ENCODE assay signal across 10 cellular contexts in the genomic region with DNA sequence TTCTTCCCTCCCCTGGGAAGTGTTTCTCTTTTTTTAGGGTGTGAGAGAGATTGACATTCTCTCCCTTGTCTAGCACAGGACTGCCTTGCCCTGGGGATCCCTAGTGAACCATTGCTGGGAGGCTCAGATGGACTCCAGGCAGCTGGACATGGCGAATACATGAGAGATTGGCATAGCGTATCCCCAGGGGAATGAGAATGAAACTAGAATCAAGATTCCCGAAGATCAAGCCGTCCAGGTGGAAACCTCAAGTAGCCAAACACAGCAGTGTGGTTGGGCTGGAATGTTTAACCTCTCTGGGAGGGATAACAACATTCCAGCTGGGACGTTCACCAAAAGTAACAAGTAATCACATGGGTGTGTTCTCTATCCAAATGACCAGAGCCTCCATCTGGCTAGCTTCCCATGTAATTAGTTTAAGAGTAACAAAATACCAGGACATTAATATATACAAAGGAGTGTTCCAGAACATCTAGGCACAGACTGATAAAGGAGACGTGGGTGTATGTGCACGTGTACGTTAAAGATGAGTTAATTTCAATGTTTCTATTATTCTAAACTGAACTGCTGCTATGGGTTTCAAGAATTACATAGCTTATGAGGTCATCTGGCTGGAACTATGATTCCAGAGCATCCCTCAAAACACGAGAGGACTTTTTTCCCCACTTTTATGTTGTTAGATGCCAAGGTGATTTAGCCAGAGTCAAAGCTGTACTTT.
A peak's percentile ranks its signal among the peaks of the same experiment; 100 is the strongest.
DNase-seq lines count a peak whose midpoint lies in the region; ATAC-seq and TF ChIP-seq lines count a peak whose summit lies in the region.
"Had no signal": no experiment of that assay in that cellular context is flagged by ENCODE, and none has a peak within 500 bp of the region (broad histone marks: within the 10 kb centered on the region; RNA-seq: fewer than 3 reads in every experiment).

No MANE protein-coding gene starts in this region.

- peaks cover 2 to 18% (median 11%) of the 10 kb centered on the region in 4 donors for H3K4me1 ChIP-seq in upper lobe of left lung
- no peaks in the 10 kb centered on the region for H3K4me1 ChIP-seq in smooth muscle cell (ENCODE audit: low read depth)
- H3K4me1 ChIP-seq in colonic mucosa = peaks cover 3% of the 10 kb centered on the region

- no peaks in the 10 kb centered on the region for H3K4me1 Mint-ChIP-seq in activated naive CD8-positive, alpha-beta T cell treated with anti-CD3 and anti-CD28 coated beads for 36 hours

- 49 to 53% methylated on average over 9 of the region's 9 CpGs for WGBS in upper lobe of left lung, 2 donors
- 76% methylated on average over 9 of the region's 9 CpGs for WGBS in smooth muscle cell (ENCODE audit: low lambda C conversion rate)

- no peak overlapping the region for H3K27ac Mint-ChIP-seq in activated naive CD8-positive, alpha-beta T cell treated with anti-CD3 and anti-CD28 coated beads for 36 hours

- peaks cover 2% of the 10 kb centered on the region for H3K9me3 Mint-ChIP-seq in activated naive CD8-positive, alpha-beta T cell treated with anti-CD3 and anti-CD28 coated beads for 36 hours

- no peak for TF ChIP-seq RAD21 in Ishikawa (IDR thresholded peaks at IDR 0.05; ENCODE audit: low read depth)

- no peak overlapping the region for H2AFZ ChIP-seq in smooth muscle cell (ENCODE audit: low read depth)

- intact Hi-C loops in colonic mucosa (cut with DNase I) = no loop called here

- H3K79me2 ChIP-seq in smooth muscle cell (ENCODE audit: low read depth) = no peaks in the 10 kb centered on the region

- H3K4me2 ChIP-seq in smooth muscle cell = no peak overlapping the region

- peaks cover 58% of the 10 kb centered on the region for H3K27me3 Mint-ChIP-seq in activated naive CD8-positive, alpha-beta T cell treated with anti-CD3 and anti-CD28 coated beads for 36 hours

- H3K27ac ChIP-seq in caudate nucleus (ENCODE audit: low read depth, low read length) (peak overlapping the region; percentile 0), upper lobe of left lung (peak overlapping the region; percentile 40 to 63 (median 58)), smooth muscle cell (ENCODE audit: low read depth) (no peak overlapping the region), colonic mucosa (no peak overlapping the region)

- H3K9me3 ChIP-seq in upper lobe of left lung (no peaks in the 10 kb centered on the region), smooth muscle cell (replicated peaks; ENCODE audit: low read depth) (no peaks in the 10 kb centered on the region), colonic mucosa (no peaks in the 10 kb centered on the region)

- H3K36me3 Mint-ChIP-seq in activated naive CD8-positive, alpha-beta T cell treated with anti-CD3 and anti-CD28 coated beads for 36 hours = no peaks in the 10 kb centered on the region

- ATAC-seq in left lobe of liver = peak; percentile 73
- peak; percentile 82 to 83 for ATAC-seq in upper lobe of left lung (ENCODE audit: low FRiP score in 2 of 2)

- TF ChIP-seq POLR2A in upper lobe of left lung (IDR thresholded peaks at IDR 0.05) = peak in 1 of 4 donors; percentile 19

- H3K9ac ChIP-seq in smooth muscle cell (ENCODE audit: low read depth) (no peak overlapping the region), colonic mucosa (ENCODE audit: low read depth in 2 of 2, low read length in 2 of 2) (peak overlapping the region in 1 of 2 donors; percentile 13)

- H3K4me3 ChIP-seq in upper lobe of left lung (peak overlapping the region in 1 of 4 donors; percentile 16), smooth muscle cell (no peak overlapping the region), colonic mucosa (no peak overlapping the region)

- no peak for DNase-seq in caudate nucleus (lab: John Stamatoyannopoulos, UW)
- DNase-seq in left lobe of liver (ENCODE audit: low spot score) = no peak
- DNase-seq in upper lobe of left lung = peak in 1 of 2 donors; percentile 26
- no peak for DNase-seq in smooth muscle cell (lab: John Stamatoyannopoulos, UW; ENCODE audit: unreplicated experiment)
- no peak for DNase-seq in colonic mucosa
- DNase-seq in activated naive CD8-positive, alpha-beta T cell treated with anti-CD3 and anti-CD28 coated beads for 36 hours = no peak
- DNase-seq in SKM-1 (lab: John Stamatoyannopoulos, UW; ENCODE audit: unreplicated experiment) = no peak
- DNase-seq: activated CD4-positive, alpha-beta T cell treated with anti-CD3 and anti-CD28 coated beads, Interleukin-2, amount 50 U/mL, for 4 hours; NCI-H510A had no signal

- no peaks in the 10 kb centered on the region for H3K27me3 ChIP-seq in upper lobe of left lung
- no peaks in the 10 kb centered on the region for H3K27me3 ChIP-seq in smooth muscle cell (ENCODE audit: low read depth)
- no peaks in the 10 kb centered on the region for H3K27me3 ChIP-seq in colonic mucosa

- H3K36me3 ChIP-seq in upper lobe of left lung (no peaks in the 10 kb centered on the region), smooth muscle cell (ENCODE audit: low read depth) (no peaks in the 10 kb centered on the region), colonic mucosa (no peaks in the 10 kb centered on the region)

- no peak for TF ChIP-seq CTCF in upper lobe of left lung (IDR thresholded peaks at IDR 0.05)
- TF ChIP-seq CTCF in smooth muscle cell (IDR thresholded peaks at IDR 0.05; ENCODE audit: borderline replicate concordance, insufficient read depth, poor library complexity, severe bottlenecking) = no peak
- no peak for TF ChIP-seq CTCF in colonic mucosa (IDR thresholded peaks at IDR 0.05)

- TF ChIP-seq EP300 in Ishikawa (IDR thresholded peaks at IDR 0.05; ENCODE audit: borderline replicate concordance) = no peak
- no peak for TF ChIP-seq EP300 in upper lobe of left lung (IDR thresholded peaks at IDR 0.05)

- no peak overlapping the region for H3K4me3 Mint-ChIP-seq in activated naive CD8-positive, alpha-beta T cell treated with anti-CD3 and anti-CD28 coated beads for 36 hours

- no peaks in the 10 kb centered on the region for H4K20me1 ChIP-seq in smooth muscle cell (ENCODE audit: low read depth)

- H3F3A ChIP-seq in smooth muscle cell (ENCODE audit: low read depth) = no peaks in the 10 kb centered on the region

TF ChIP-seq in Ishikawa, 13 proteins besides CTCF, POLR2A, EP300 and RAD21:
- TF ChIP-seq CREB1 (IDR thresholded peaks at IDR 0.05; ENCODE audit: low read depth) (no peak), TEAD4 (IDR thresholded peaks at IDR 0.05) (peak; percentile 63), TAF1 (IDR thresholded peaks at IDR 0.05; ENCODE audit: low read depth) (no peak)

Comparison
In these comparisons a context has a peak if more than half of its experiments do, and no peak if none do; other contexts are left out.
1. H3K27ac ChIP-seq: peak in caudate nucleus (single experiment) and upper lobe of left lung (4 of 4); none in smooth muscle cell (single experiment) and colonic mucosa (single experiment).